ENCODE assay signal across 9 cellular contexts in genomic region chr2:19987936-19988335, GRCh38. TPM values are rescaled to one million over a fixed set of nuclear protein-coding genes. Genes with fewer than 3 reads are reported as not detected.
A peak's percentile ranks its signal among the peaks of the same experiment; 100 is the strongest.
DNase-seq lines count a peak whose midpoint lies in the region; ATAC-seq and TF ChIP-seq lines count a peak whose summit lies in the region.
"Had no signal": no experiment of that assay in that cellular context is flagged by ENCODE, and none has a peak within 500 bp of the region (broad histone marks: within the 10 kb centered on the region; RNA-seq: fewer than 3 reads in every experiment).

No MANE protein-coding gene starts in this region.

- H3K9me3 ChIP-seq in prostate gland: no peaks in the 10 kb centered on the region
- H3K9me3 ChIP-seq: right atrium auricular region had no signal

- H3K27me3 ChIP-seq in prostate gland (replicated peaks; ENCODE audit: insufficient read depth) (no peaks in the 10 kb centered on the region), foreskin keratinocyte (no peaks in the 10 kb centered on the region)
- H3K27me3 ChIP-seq: right atrium auricular region had no signal

- ATAC-seq in GM18505 (IDR thresholded peaks at IDR 0.05; ENCODE audit: unreplicated experiment): peak; percentile 67
- peak; percentile 68 for ATAC-seq in GM21529 (IDR thresholded peaks at IDR 0.05; ENCODE audit: unreplicated experiment)
- ATAC-seq in HG03378 (IDR thresholded peaks at IDR 0.05; ENCODE audit: unreplicated experiment): peak; percentile 85
- ATAC-seq in central memory CD8-positive, alpha-beta T cell (replicated peaks; ENCODE audit: extremely low read depth, poor library complexity, severe bottlenecking): no peak
- no peak for ATAC-seq in foreskin keratinocyte

- TF ChIP-seq POLR2A in GM18505 (IDR thresholded peaks at IDR 0.05; ENCODE audit: borderline replicate concordance, extremely low read depth, insufficient read depth, insufficient read length): no peak
- TF ChIP-seq POLR2A in prostate gland (IDR thresholded peaks at IDR 0.05): no peak

- H3K4me3 Mint-ChIP-seq in central memory CD8-positive, alpha-beta T cell: peak overlapping the region; percentile 90

- peaks cover 23% of the 10 kb centered on the region for H3K4me1 Mint-ChIP-seq in central memory CD8-positive, alpha-beta T cell

- no peak overlapping the region for H3K27ac ChIP-seq in prostate gland
- no peak overlapping the region for H3K27ac ChIP-seq in foreskin keratinocyte
- H3K27ac ChIP-seq: right atrium auricular region had no signal

- no peaks in the 10 kb centered on the region for H3K4me1 ChIP-seq in prostate gland (replicated peaks)
- peaks cover 4% of the 10 kb centered on the region for H3K4me1 ChIP-seq in foreskin keratinocyte

- no peak for DNase-seq in central memory CD8-positive, alpha-beta T cell (ENCODE audit: low spot score in 2 of 2)
- DNase-seq in UCSD-AML1 (lab: John Stamatoyannopoulos, UW; ENCODE audit: unreplicated experiment) (no peak), prostate gland (ENCODE audit: low spot score) (no peak), foreskin keratinocyte (no peak), posterior cingulate gyrus (no peak)

- 93% methylated on average over 5 of the region's 5 CpGs for WGBS in prostate gland

- H3K9me3 Mint-ChIP-seq in central memory CD8-positive, alpha-beta T cell: no peaks in the 10 kb centered on the region

- intact Hi-C loops in prostate gland (cut with DNase I) (no loop called here), posterior cingulate gyrus (cut with DNase I) (loop anchor here (5.0 kb wide), 1 partner anchor 86 kb away; the partner anchor contains the start of gene TTC32)

- no peak overlapping the region for H3K4me3 ChIP-seq in prostate gland
- H3K4me3 ChIP-seq: right atrium auricular region had no signal

- H3K27ac Mint-ChIP-seq in central memory CD8-positive, alpha-beta T cell (ENCODE audit: low read depth): no peak overlapping the region

- H3K36me3 Mint-ChIP-seq in central memory CD8-positive, alpha-beta T cell (ENCODE audit: insufficient read depth): peaks cover 19% of the 10 kb centered on the region

- peaks cover 15% of the 10 kb centered on the region for H3K27me3 Mint-ChIP-seq in central memory CD8-positive, alpha-beta T cell

- TF ChIP-seq CTCF in prostate gland (IDR thresholded peaks at IDR 0.05) (no peak), foreskin keratinocyte (conservative IDR thresholded peaks at IDR 0.05) (no peak)

- H3K36me3 ChIP-seq in prostate gland: no peaks in the 10 kb centered on the region
- H3K36me3 ChIP-seq: right atrium auricular region had no signal

RNA-seq across cellular contexts. Expression of gene WDR35, which starts 2.0 kb away (rescaled TPM):
- total RNA-seq in prostate gland (10 to 100 TPM in 1 of 2 donors, 1 to 10 TPM in 1; 9.2 to 10.1 TPM), foreskin keratinocyte (8.8 and 9.0 TPM in 2 replicates)
- 1.9 and 2.6 TPM in 2 replicates for polyA plus RNA-seq in foreskin keratinocyte

RNA-seq across cellular contexts. Expression of gene MATN3, which starts 24.5 kb away (rescaled TPM):
- total RNA-seq in prostate gland (1 to 10 TPM; 1.2 to 2.9 TPM), foreskin keratinocyte (2.2 and 4.3 TPM in 2 replicates)
- polyA plus RNA-seq in foreskin keratinocyte: 1.2 and 3.1 TPM in 2 replicates
- total RNA-seq: right atrium auricular region had no signal

Comparison
In these comparisons a context has a peak if more than half of its experiments do, and no peak if none do; other contexts are left out.
1. ATAC-seq: peak in GM18505 (single experiment), GM21529 (single experiment) and HG03378 (single experiment); none in central memory CD8-positive, alpha-beta T cell (single experiment) and foreskin keratinocyte (single experiment).